31 cellular contexts compared by ENCODE assay signal in the genomic region with DNA sequence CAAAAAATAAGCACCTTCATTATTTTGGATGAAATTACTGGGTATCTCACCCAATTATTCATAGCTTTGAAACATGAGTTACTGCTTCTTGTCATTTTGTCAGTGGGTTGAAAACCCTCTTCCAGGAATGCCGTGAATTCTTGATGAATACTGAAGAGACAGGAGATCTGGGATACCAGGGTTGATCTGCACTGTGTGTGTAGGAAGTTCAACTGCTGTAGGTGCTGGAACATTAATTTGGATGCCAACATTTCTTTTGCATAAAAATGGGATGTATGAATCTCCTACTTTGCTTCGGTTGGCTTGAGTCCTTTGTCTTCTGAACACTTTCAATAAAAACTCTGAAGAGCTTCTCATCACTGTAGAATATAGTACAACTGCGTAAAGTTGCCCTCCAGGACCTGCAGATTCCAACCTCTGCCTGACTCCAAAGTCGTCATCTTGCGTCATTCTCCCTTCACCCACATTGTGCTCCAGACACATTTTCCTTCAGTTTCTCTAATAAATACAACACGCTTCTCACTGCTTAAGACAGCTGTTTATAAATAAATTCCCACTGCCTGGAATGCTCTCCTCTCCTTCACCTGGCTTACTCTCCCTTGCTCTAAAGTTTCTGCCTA.
DNase-seq lines count a peak whose midpoint lies in the region; ATAC-seq, FAIRE-seq and TF ChIP-seq lines count a peak whose summit lies in the region.
"Had no signal": no experiment of that assay in that cellular context is flagged by ENCODE, and none has a peak within 500 bp of the region (broad histone marks: within the 10 kb centered on the region; RNA-seq: fewer than 3 reads in every experiment).

No MANE protein-coding gene starts in this region.

- 90% methylated on average over 6 of the region's 6 CpGs for WGBS in smooth muscle cell (ENCODE audit: low lambda C conversion rate)

- peaks cover 28% of the 10 kb centered on the region for H3K4me1 ChIP-seq in astrocyte (ENCODE audit: insufficient read depth, low read length)
- H3K4me1 ChIP-seq in smooth muscle cell (ENCODE audit: low read depth) = no peaks in the 10 kb centered on the region
- H3K4me1 ChIP-seq: sigmoid colon, uterus had no signal

- H3K4me3 ChIP-seq in astrocyte (ENCODE audit: insufficient read depth, low read depth, low read length) = no peak overlapping the region
- H3K4me3 ChIP-seq in foreskin fibroblast (ENCODE audit: low read depth in 1 of 2, low read length in 2 of 2) = no peak overlapping the region
- no peak overlapping the region for H3K4me3 ChIP-seq in smooth muscle cell
- H3K4me3 ChIP-seq: K562, sigmoid colon, SJSA1, thoracic aorta, uterus had no signal

- H3K27me3 ChIP-seq in astrocyte (ENCODE audit: insufficient read depth, low read length) (no peaks in the 10 kb centered on the region), smooth muscle cell (ENCODE audit: low read depth) (no peaks in the 10 kb centered on the region)
- H3K27me3 ChIP-seq: sigmoid colon, SJSA1, uterus had no signal

- TF ChIP-seq CTCF in astrocyte (IDR thresholded peaks at IDR 0.05; ENCODE audit: insufficient read depth, low read depth, low read length) (no peak), foreskin fibroblast (IDR thresholded peaks at IDR 0.05; ENCODE audit: low read depth, low read length) (no peak), smooth muscle cell (IDR thresholded peaks at IDR 0.05; ENCODE audit: borderline replicate concordance, insufficient read depth, poor library complexity, severe bottlenecking) (no peak), progenitor cell of endocrine pancreas (IDR thresholded peaks at IDR 0.05; ENCODE audit: unreplicated experiment) (no peak)

- H3F3A ChIP-seq in smooth muscle cell (ENCODE audit: low read depth) = no peaks in the 10 kb centered on the region

- H3K27me3 Mint-ChIP-seq in astrocyte (ENCODE audit: low read depth, unreplicated experiment) (no peaks in the 10 kb centered on the region), progenitor cell of endocrine pancreas (no peaks in the 10 kb centered on the region)

- ATAC-seq in Right ventricle myocardium superior (ENCODE audit: poor library complexity) = peak; percentile 39
- ATAC-seq in left cardiac atrium = no peak
- ATAC-seq: CD8-positive, alpha-beta T cell; K562; stimulated activated naive CD8-positive, alpha-beta T cell treated with anti-CD3 and anti-CD28 coated beads, Interleukin-15, Interleukin-2, amounts not matched to agents 100 U/mL and 50 U/mL, for 24 hours had no signal

- peak overlapping the region; percentile 37 for H3K9ac ChIP-seq in astrocyte (ENCODE audit: low read length)
- H3K9ac ChIP-seq in smooth muscle cell (ENCODE audit: low read depth) = no peak overlapping the region

- H3K4me1 Mint-ChIP-seq in astrocyte (ENCODE audit: low read depth, unreplicated experiment) = peaks cover 34% of the 10 kb centered on the region
- peaks cover 6% of the 10 kb centered on the region for H3K4me1 Mint-ChIP-seq in progenitor cell of endocrine pancreas (ENCODE audit: low read depth)

- H3K4me2 ChIP-seq in astrocyte (ENCODE audit: low read length) (peak overlapping the region; percentile 57), smooth muscle cell (no peak overlapping the region)

- intact Hi-C loops in Right ventricle myocardium superior (cut with DNase I) (no loop called here), left cardiac atrium (cut with DNase I) (no loop called here)

- H3K4me3 Mint-ChIP-seq in astrocyte (ENCODE audit: unreplicated experiment) (no peak overlapping the region), progenitor cell of endocrine pancreas (ENCODE audit: low read depth) (no peak overlapping the region)
- H3K4me3 Mint-ChIP-seq: B cell; CD8-positive, alpha-beta T cell; neural crest cell had no signal

- H3K27ac Mint-ChIP-seq in astrocyte (ENCODE audit: unreplicated experiment) = peak overlapping the region; percentile 62
- H3K27ac Mint-ChIP-seq in progenitor cell of endocrine pancreas = no peak overlapping the region
- H3K27ac Mint-ChIP-seq: B cell; CD8-positive, alpha-beta T cell had no signal

- H2AFZ ChIP-seq in astrocyte (ENCODE audit: low read depth, low read length) = peak overlapping the region; percentile 8
- peak overlapping the region; percentile 59 for H2AFZ ChIP-seq in smooth muscle cell (ENCODE audit: low read depth)

- H3K9me3 ChIP-seq in astrocyte (ENCODE audit: insufficient read depth, low read depth, low read length) (no peaks in the 10 kb centered on the region), smooth muscle cell (replicated peaks; ENCODE audit: low read depth) (no peaks in the 10 kb centered on the region)
- H3K9me3 ChIP-seq: sigmoid colon, SJSA1, thoracic aorta, uterus had no signal

- no peak for DNase-seq in Right ventricle myocardium superior
- no peak for DNase-seq in left cardiac atrium
- DNase-seq in astrocyte (ENCODE audit: low read depth) = no peak
- DNase-seq in foreskin fibroblast = peak; percentile 42 to 67
- DNase-seq in smooth muscle cell (lab: John Stamatoyannopoulos, UW; ENCODE audit: unreplicated experiment) = no peak
- DNase-seq in progenitor cell of endocrine pancreas (ENCODE audit: low spot score, unreplicated experiment) = no peak
- no peak for DNase-seq in NCI-H187 treated with DMSO at 0.1 percent for 48 hours (lab: John Stamatoyannopoulos, UW)
- DNase-seq in NCI-H1436 (lab: John Stamatoyannopoulos, UW) = no peak
- DNase-seq: activated CD4-positive, alpha-beta T cell treated with anti-CD3 and anti-CD28 coated beads, Interleukin-2, amount 50 U/mL, for 4 hours; activated CD4-positive, CD25-positive, alpha-beta regulatory T cell; activated naive CD4-positive, alpha-beta T cell treated with anti-CD3 and anti-CD28 coated beads, Interleukin-2, amount 50 U/mL, for 16 hours; CD8-positive, alpha-beta T cell; DMS 273 treated with DMSO at 0.1 percent for 48 hours; EL; kidney; NCI-H1092 treated with DMSO at 0.1 percent for 48 hours; NCI-H2029; NCI-H226; NCI-H748 treated with DMSO at 0.1 percent for 48 hours; sigmoid colon; stimulated activated naive CD8-positive, alpha-beta T cell treated with anti-CD3 and anti-CD28 coated beads, Interleukin-15, Interleukin-2, amounts not matched to agents 100 U/mL and 50 U/mL, for 24 hours; uterus had no signal

- no peaks in the 10 kb centered on the region for H3K79me2 ChIP-seq in astrocyte (ENCODE audit: insufficient read depth, low read length)
- H3K79me2 ChIP-seq in smooth muscle cell (ENCODE audit: low read depth) = no peaks in the 10 kb centered on the region

- FAIRE-seq in astrocyte (lab: Jason Lieb, UNC) = peak; percentile 81
- FAIRE-seq: A204.1, GM12892, H54, K562, kidney, RCC 7860 had no signal

- peaks cover 1% of the 10 kb centered on the region for H3K9me3 Mint-ChIP-seq in astrocyte (ENCODE audit: unreplicated experiment)
- H3K9me3 Mint-ChIP-seq in progenitor cell of endocrine pancreas (ENCODE audit: low read depth) = no peaks in the 10 kb centered on the region
- H3K9me3 Mint-ChIP-seq: CD8-positive, alpha-beta T cell; neural crest cell had no signal

- H3K36me3 ChIP-seq in astrocyte (ENCODE audit: insufficient read depth, low read length) (no peaks in the 10 kb centered on the region), smooth muscle cell (ENCODE audit: low read depth) (no peaks in the 10 kb centered on the region)
- H3K36me3 ChIP-seq: sigmoid colon, SJSA1, thoracic aorta, uterus had no signal

- H4K20me1 ChIP-seq in astrocyte (ENCODE audit: insufficient read depth, low read length) (no peaks in the 10 kb centered on the region), smooth muscle cell (ENCODE audit: low read depth) (no peaks in the 10 kb centered on the region)

- H3K27ac ChIP-seq in astrocyte (ENCODE audit: low read depth, low read length) (peak overlapping the region; percentile 78), smooth muscle cell (ENCODE audit: low read depth) (no peak overlapping the region)
- H3K27ac ChIP-seq: SJSA1, thoracic aorta, uterus had no signal

- H3K36me3 Mint-ChIP-seq in astrocyte (ENCODE audit: low read depth, unreplicated experiment) = no peaks in the 10 kb centered on the region
- H3K36me3 Mint-ChIP-seq in progenitor cell of endocrine pancreas (ENCODE audit: insufficient read depth) = no peaks in the 10 kb centered on the region
- H3K36me3 Mint-ChIP-seq: CD8-positive, alpha-beta T cell had no signal

Comparison
In these comparisons a context has a peak if more than half of its experiments do, and no peak if none do; other contexts are left out.
1. DNase-seq: peak in foreskin fibroblast (2 of 2); none in Right ventricle myocardium superior (single experiment), left cardiac atrium (single experiment), astrocyte (single experiment), smooth muscle cell (single experiment), progenitor cell of endocrine pancreas (single experiment), NCI-H187 treated with DMSO at 0.1 percent for 48 hours (single experiment) and NCI-H1436 (single experiment).